Comparison of ENCODE assay signal across 2 cellular contexts in the genomic region with DNA sequence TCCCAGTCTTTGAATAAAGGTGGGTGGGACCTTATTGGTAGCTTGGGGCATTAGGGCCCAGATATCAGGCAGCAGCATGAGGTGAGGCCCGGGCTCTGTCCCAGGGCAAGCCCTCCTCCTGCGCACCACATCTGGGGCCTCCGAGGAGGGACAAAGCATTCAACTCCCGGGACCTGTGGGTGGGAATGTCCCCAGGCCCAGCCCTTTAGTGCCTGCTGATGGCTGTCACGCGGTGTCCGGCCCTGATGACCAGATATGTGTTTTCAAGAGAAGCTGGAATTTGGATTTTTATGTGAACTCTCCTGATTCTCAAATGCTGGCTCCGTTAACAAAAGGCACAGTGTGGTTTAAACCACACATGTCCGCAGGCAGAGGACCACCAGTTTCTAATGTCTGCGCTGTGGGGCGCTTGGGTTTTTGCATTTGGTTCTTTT.
TF ChIP-seq lines count a peak whose summit lies in the region.

No MANE protein-coding gene starts in this region.

TF ChIP-seq in HCT116, 20 proteins besides CTCF, POLR2A, EP300 and RAD21 (continued from another document):
- no peak for TF ChIP-seq REST (IDR thresholded peaks at IDR 0.05; ENCODE audit: low read depth)
- no peak for TF ChIP-seq TCF7L2 (IDR thresholded peaks at IDR 0.05; ENCODE audit: borderline replicate concordance, extremely low read depth, insufficient read depth, insufficient read length)
- no peak for TF ChIP-seq SIN3A (IDR thresholded peaks at IDR 0.05; ENCODE audit: low read depth)
- TF ChIP-seq ZNF274 (IDR thresholded peaks at IDR 0.05; ENCODE audit: low read depth, low read length): no peak
- no peak for TF ChIP-seq YY1 (IDR thresholded peaks at IDR 0.05; ENCODE audit: extremely low read depth, insufficient replicate concordance, low read depth, low read length)
- no peak for TF ChIP-seq CBX3 (IDR thresholded peaks at IDR 0.05; ENCODE audit: low read depth)
TF ChIP-seq in HCT116: peak in this region for 0.

TF ChIP-seq in liver, 16 proteins besides CTCF, POLR2A, EP300 and RAD21 (continued from another document):
- TF ChIP-seq REST (IDR thresholded peaks at IDR 0.05): no peak
- TF ChIP-seq HNF4A (conservative IDR thresholded peaks at IDR 0.05): no peak
- no peak for TF ChIP-seq EGR1 (IDR thresholded peaks at IDR 0.05; ENCODE audit: low read depth in 2 of 2)
TF ChIP-seq in liver: peak in this region for 0.
